In the genomic region with DNA sequence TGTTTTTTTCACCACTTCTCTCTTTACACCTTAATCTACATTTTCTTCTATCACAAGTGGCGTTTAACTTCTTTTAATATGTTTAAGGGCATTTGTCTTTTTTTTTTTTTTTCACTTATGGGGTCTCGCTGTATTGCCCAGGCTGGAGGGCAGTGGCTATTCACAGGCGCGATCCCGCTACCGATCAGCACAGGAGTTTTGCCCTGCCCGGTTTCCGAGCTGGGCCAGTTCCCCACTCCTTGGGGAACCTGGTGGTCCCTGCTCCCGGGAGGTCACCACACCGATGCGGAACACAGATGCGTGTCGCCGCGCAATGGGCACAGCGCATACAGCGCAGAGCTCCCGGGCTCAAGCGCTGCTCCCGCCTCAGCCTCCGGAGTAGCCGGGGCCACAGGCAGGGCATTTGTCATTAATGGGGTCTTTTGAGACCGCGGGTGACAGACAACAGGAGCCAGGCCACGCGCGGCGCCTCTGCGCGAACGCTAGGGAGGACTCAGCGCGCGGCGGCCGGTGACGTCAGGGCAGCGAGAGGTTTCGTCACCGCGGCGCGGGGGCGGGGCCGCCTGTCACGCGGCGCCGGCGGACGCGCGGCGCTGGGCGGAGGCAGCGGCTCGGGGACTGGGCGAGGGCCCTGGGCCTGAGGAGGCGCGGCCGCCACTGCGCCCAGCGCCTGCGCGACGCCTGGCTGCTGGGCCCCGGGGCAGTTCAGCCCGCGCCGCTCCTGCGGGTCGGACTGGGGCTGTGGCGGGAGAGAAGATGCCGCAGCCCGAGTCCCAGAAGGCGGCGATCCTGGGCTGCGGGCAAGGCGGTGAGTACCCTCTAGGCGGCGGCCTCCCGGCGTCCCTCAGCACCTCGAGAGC, we compare ENCODE assay signal across 8 cellular contexts. TPM values are rescaled to one million over a fixed set of nuclear protein-coding genes. Genes with fewer than 3 reads are reported as not detected.
A peak's percentile ranks its signal among the peaks of the same experiment; 100 is the strongest.
DNase-seq lines count a peak whose midpoint lies in the region; ATAC-seq and TF ChIP-seq lines count a peak whose summit lies in the region.

Gene GALNT11 (plus strand): TSS at position 598 of the 860 bp plus-strand sequence. CDS start 68,554 bp downstream, outside the sequence.

- DNase-seq in GM12865 (ENCODE audit: low read depth) (peak; percentile 81), HFF-Myc (ENCODE audit: extremely low read depth, low read depth) (peak; percentile 14), NCI-H1048 (lab: John Stamatoyannopoulos, UW) (peak; percentile 55), T-helper 17 cell (peak; percentile 82 to 89 (median 86)), amygdala (lab: John Stamatoyannopoulos, UW) (peak in 55 of 56 donors; percentile 5 to 87 (median 67)), left ventricle myocardium inferior (peak; percentile 87), psoas muscle (peak; percentile 91 to 93)

- H3K4me1 ChIP-seq in left ventricle myocardium inferior (peaks cover 22% of the 10 kb centered on the region), psoas muscle (peaks cover 7% of the 10 kb centered on the region), urinary bladder (ENCODE audit: insufficient read depth) (no peaks in the 10 kb centered on the region)

- H3K36me3 ChIP-seq in left ventricle myocardium inferior (peaks cover 17% of the 10 kb centered on the region), psoas muscle (ENCODE audit: insufficient read depth in 1 of 2, low read depth in 1 of 2) (peaks cover 2 to 15% of the 10 kb centered on the region in 2 donors), urinary bladder (ENCODE audit: insufficient read depth) (no peaks in the 10 kb centered on the region)

- H3K4me1 Mint-ChIP-seq in T-helper 17 cell, result peaks cover 9% of the 10 kb centered on the region

- peak; percentile 32 for TF ChIP-seq CTCF in GM12865 (IDR thresholded peaks at IDR 0.05; ENCODE audit: insufficient read depth, low read depth, low read length, missing control alignments)
- peak; percentile 2 for TF ChIP-seq CTCF in HFF-Myc (IDR thresholded peaks at IDR 0.05; ENCODE audit: low read depth, low read length, missing control alignments)
- TF ChIP-seq CTCF in left ventricle myocardium inferior (IDR thresholded peaks at IDR 0.05; ENCODE audit: borderline replicate concordance), result peak; percentile 48
- no peak for TF ChIP-seq CTCF in psoas muscle (IDR thresholded peaks at IDR 0.05)

- H3K27me3 ChIP-seq in left ventricle myocardium inferior (ENCODE audit: low read depth) (no peaks in the 10 kb centered on the region), psoas muscle (ENCODE audit: insufficient read depth in 3 of 3, low read length in 2 of 3) (no peaks in the 10 kb centered on the region)

- H3K4me3 ChIP-seq in GM12865 (ENCODE audit: low read depth, low read length) (peak within 1 kb of the TSS; percentile 81), HFF-Myc (replicated peaks; ENCODE audit: low read depth, low read length) (peak within 1 kb of the TSS; percentile 57), left ventricle myocardium inferior (peak within 1 kb of the TSS; percentile 78), psoas muscle (peak within 1 kb of the TSS; percentile 97), urinary bladder (ENCODE audit: low read depth, low read length) (peak within 1 kb of the TSS; percentile 78)

- H3K36me3 Mint-ChIP-seq in T-helper 17 cell (ENCODE audit: low read depth), result no peaks in the 10 kb centered on the region

- intact Hi-C loops in left ventricle myocardium inferior (cut with micrococcal nuclease) (no loop called here), psoas muscle (cut with DNase I) (no loop called here)

- peak within 1 kb of the TSS; percentile 85 for H3K4me3 Mint-ChIP-seq in T-helper 17 cell

- 4 to 7% (median 6%) methylated on average over 48 to 84 of the region's 84 CpGs for WGBS in psoas muscle, 3 donors
- WGBS in urinary bladder, result 3% methylated on average over 84 of the region's 84 CpGs

- H3K9me3 ChIP-seq in T-helper 17 cell (ENCODE audit: control insufficient read depth, low read length, poor library complexity, severe bottlenecking), result no peaks in the 10 kb centered on the region
- H3K9me3 ChIP-seq in left ventricle myocardium inferior (replicated peaks), result no peaks in the 10 kb centered on the region
- H3K9me3 ChIP-seq in psoas muscle, result no peaks in the 10 kb centered on the region

- peaks cover 6% of the 10 kb centered on the region for H3K27me3 Mint-ChIP-seq in T-helper 17 cell

- ATAC-seq in T-helper 17 cell (peak; percentile 95), psoas muscle (peak; percentile 98 to 99 (median 98))

- H3K27ac Mint-ChIP-seq in T-helper 17 cell, result peak within 1 kb of the TSS; percentile 98

- H3K27ac ChIP-seq in left ventricle myocardium inferior (replicated peaks) (peak within 1 kb of the TSS; percentile 81), psoas muscle (peak within 1 kb of the TSS; percentile 93), urinary bladder (ENCODE audit: low read depth) (peak within 1 kb of the TSS; percentile 88)

RNA-seq across cellular contexts. Expression of gene GALNT11, which starts in this region (rescaled TPM):
- total RNA-seq in T-helper 17 cell, result 10 to 100 TPM; 23.7 to 25.3 TPM
- total RNA-seq in left ventricle myocardium inferior, result 18.6 TPM
- total RNA-seq in psoas muscle, result 10 to 100 TPM; 11.2 to 20.6 (median 17.6) TPM
- 10 to 100 TPM; 13.6 to 20.3 (median 14.0) TPM for polyA plus RNA-seq in psoas muscle
- total RNA-seq in urinary bladder, result 62.3 TPM
- polyA plus RNA-seq in urinary bladder, result 43.9 TPM

Comparison
In these comparisons a context has a peak if more than half of its experiments do, and no peak if none do; other contexts are left out.
1. Peak in every context shown above with its lines: DNase-seq, ATAC-seq, H3K4me3 ChIP-seq and H3K27ac ChIP-seq.
2. DNase-seq: peak in every context shown above with its lines; median percentile 92 in psoas muscle; 87 in left ventricle myocardium inferior; 86 in T-helper 17 cell; 81 in GM12865; 67 in amygdala; 55 in NCI-H1048; 14 in HFF-Myc.